20 cellular contexts compared by ENCODE assay signal in the genomic region with DNA sequence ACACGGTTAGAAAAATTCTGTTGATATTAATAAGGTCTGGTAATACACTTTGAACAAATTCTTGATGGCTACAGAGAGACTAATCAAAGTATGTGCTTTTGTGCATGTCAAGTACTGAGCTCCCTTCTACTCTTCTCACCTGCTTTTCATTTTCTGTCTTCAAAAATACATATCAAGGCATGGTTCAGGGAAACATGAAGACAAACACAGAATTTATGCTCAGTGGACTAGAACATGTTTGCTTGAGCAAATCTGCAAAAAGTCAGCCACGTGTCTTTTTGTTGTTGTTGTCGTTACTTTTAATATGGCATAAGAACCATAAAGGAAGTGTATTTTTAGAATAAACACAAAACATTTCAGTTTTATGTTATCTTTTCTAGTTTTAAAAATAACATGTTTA. TPM values are rescaled to one million over a fixed set of nuclear protein-coding genes. Genes with fewer than 3 reads are reported as not detected.
A peak's percentile ranks its signal among the peaks of the same experiment; 100 is the strongest.
DNase-seq lines count a peak whose midpoint lies in the region; ATAC-seq, FAIRE-seq and TF ChIP-seq lines count a peak whose summit lies in the region.
"Had no signal": no experiment of that assay in that cellular context is flagged by ENCODE, and none has a peak within 500 bp of the region (broad histone marks: within the 10 kb centered on the region; RNA-seq: fewer than 3 reads in every experiment).

No MANE protein-coding gene starts in this region.

- H3K27ac ChIP-seq in uterus, result no peak overlapping the region
- H3K27ac ChIP-seq: colonic mucosa, heart right ventricle, psoas muscle had no signal

- no peak overlapping the region for H3K27ac Mint-ChIP-seq in memory B cell
- H3K27ac Mint-ChIP-seq: activated T-helper 1 cell treated with anti-CD3 and anti-CD28 coated beads, Interleukin-12 subunit alpha, Interleukin-12 subunit beta, Interleukin-2, Interleukin-4 antibody, amounts not matched to agents 30 ng/mL and 10 ng/mL and 1 ng/mL, durations not matched to agents 14 hours and 24 hours and 36 hours had no signal

- H3K4me1 Mint-ChIP-seq in memory B cell, result peaks cover 54% of the 10 kb centered on the region

- TF ChIP-seq POLR2A in GM12891 (IDR thresholded peaks at IDR 0.05; ENCODE audit: low read depth, low read length), result no peak
- TF ChIP-seq POLR2A in uterus (IDR thresholded peaks at IDR 0.05), result no peak

- H3K9me3 Mint-ChIP-seq in memory B cell, result no peaks in the 10 kb centered on the region
- H3K9me3 Mint-ChIP-seq: activated T-helper 1 cell treated with anti-CD3 and anti-CD28 coated beads, Interleukin-12 subunit alpha, Interleukin-12 subunit beta, Interleukin-2, Interleukin-4 antibody, amounts not matched to agents 30 ng/mL and 10 ng/mL and 1 ng/mL, durations not matched to agents 14 hours and 24 hours and 36 hours had no signal

- peak; percentile 75 for FAIRE-seq in GM12891 (lab: Jason Lieb, UNC)

- TF ChIP-seq CTCF in uterus (IDR thresholded peaks at IDR 0.05), result no peak

- intact Hi-C loops in uterus (cut with DNase I; ENCODE audit: low total_unique reads), result no loop called here

- H3K27me3 Mint-ChIP-seq in memory B cell, result no peaks in the 10 kb centered on the region

- H3K36me3 Mint-ChIP-seq in memory B cell, result peaks cover 4% of the 10 kb centered on the region

- DNase-seq in GM12891 (ENCODE audit: insufficient read length, low spot score) (no peak), memory B cell (ENCODE audit: low spot score in 2 of 2) (no peak), KG1 (lab: John Stamatoyannopoulos, UW) (no peak), uterus (no peak), NCI-H1436 treated with DMSO at 0.1 percent for 48 hours (lab: John Stamatoyannopoulos, UW) (no peak)
- DNase-seq: activated CD4-positive, alpha-beta T cell treated with anti-CD3 and anti-CD28 coated beads, Interleukin-2, amount 50 U/mL, for 4 hours; colonic mucosa; DND-41; heart right ventricle; MM.1S; NCI-H2107; NCI-H82; psoas muscle; Right ventricle myocardium superior; T-helper 9 cell; trophoblast cell had no signal

- no peaks in the 10 kb centered on the region for H3K9me3 ChIP-seq in uterus
- H3K9me3 ChIP-seq: colonic mucosa, heart right ventricle, psoas muscle had no signal

- peak overlapping the region; percentile 34 for H3K4me3 Mint-ChIP-seq in memory B cell
- H3K4me3 Mint-ChIP-seq: activated T-helper 1 cell treated with anti-CD3 and anti-CD28 coated beads, Interleukin-12 subunit alpha, Interleukin-12 subunit beta, Interleukin-2, Interleukin-4 antibody, amounts not matched to agents 30 ng/mL and 10 ng/mL and 1 ng/mL, durations not matched to agents 14 hours and 24 hours and 36 hours had no signal

- H3K36me3 ChIP-seq in uterus, result no peaks in the 10 kb centered on the region
- H3K36me3 ChIP-seq: colonic mucosa, heart right ventricle had no signal

- no peak overlapping the region for H3K4me3 ChIP-seq in uterus
- H3K4me3 ChIP-seq: colonic mucosa, heart right ventricle, psoas muscle had no signal

- H3K4me1 ChIP-seq in uterus, result no peaks in the 10 kb centered on the region
- H3K4me1 ChIP-seq: colonic mucosa had no signal

- no peaks in the 10 kb centered on the region for H3K27me3 ChIP-seq in uterus
- H3K27me3 ChIP-seq: colonic mucosa, heart right ventricle had no signal

- ATAC-seq in GM21390 (IDR thresholded peaks at IDR 0.05; ENCODE audit: unreplicated experiment), result peak; percentile 80
- peak; percentile 59 for ATAC-seq in HG03066 (IDR thresholded peaks at IDR 0.05; ENCODE audit: low read depth, unreplicated experiment)
- ATAC-seq in memory B cell (ENCODE audit: low read depth), result peak; percentile 62
- ATAC-seq in GM18907 (IDR thresholded peaks at IDR 0.05; ENCODE audit: unreplicated experiment), result no peak
- ATAC-seq: heart right ventricle, psoas muscle had no signal

TF ChIP-seq in GM12891, 5 proteins besides CTCF, POLR2A, EP300 and RAD21:
- no peak for TF ChIP-seq PAX5 (IDR thresholded peaks at IDR 0.05; ENCODE audit: insufficient read depth, low read length, severe bottlenecking)
- no peak for TF ChIP-seq TAF1 (IDR thresholded peaks at IDR 0.05; ENCODE audit: low read depth, low read length)
- TF ChIP-seq POLR2AphosphoS5 (IDR thresholded peaks at IDR 0.05; ENCODE audit: low read depth, low read length), result no peak
- no peak for TF ChIP-seq SPI1 (IDR thresholded peaks at IDR 0.05; ENCODE audit: low read depth, low read length)
- no peak for TF ChIP-seq POU2F2 (IDR thresholded peaks at IDR 0.05; ENCODE audit: low read depth, low read length)

RNA-seq across cellular contexts. Expression of a gene that starts 21.9 kb away (rescaled TPM):
- 14.7 TPM for polyA plus RNA-seq in GM12891 (2012; ENCODE audit: low read depth, missing spikeins)
- 100 to 1,000 TPM in 2 of 4 donors, 10 to 100 TPM in 2; 48.5 to 144 (median 94.3) TPM for total RNA-seq in uterus
